1 cellular context compared by ENCODE assay signal in the genomic region with DNA sequence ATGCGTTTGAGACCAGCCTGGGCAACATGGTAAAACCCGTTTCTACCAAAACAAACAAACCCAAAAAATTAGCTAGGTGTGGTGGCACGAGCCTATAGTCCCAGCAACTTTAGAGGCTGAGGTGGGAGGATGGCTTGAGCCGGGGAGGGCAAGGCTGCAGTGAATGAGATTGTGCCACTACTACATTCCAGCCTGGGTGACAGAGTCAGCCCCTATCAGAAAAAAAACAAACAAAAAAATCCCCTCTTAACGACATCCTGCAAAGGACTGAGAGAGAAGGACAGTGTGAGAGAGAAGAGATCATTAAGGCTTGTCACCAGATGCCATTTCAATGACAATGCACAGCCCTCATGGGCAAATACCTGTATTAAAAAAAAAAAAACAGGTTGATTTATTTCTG.
TF ChIP-seq lines count a peak whose summit lies in the region.

No MANE protein-coding gene starts in this region.

TF ChIP-seq in H1, 55 proteins besides CTCF, POLR2A, EP300 and RAD21:
- TF ChIP-seq TEAD4 (IDR thresholded peaks at IDR 0.05; ENCODE audit: low read depth, low read length) (peak; percentile 9; the same call in 1 of the 2 replicates), KDM5A (IDR thresholded peaks at IDR 0.05; ENCODE audit: low read length) (no peak), ASH2L (IDR thresholded peaks at IDR 0.05; ENCODE audit: low read length) (no peak), RBBP5 (IDR thresholded peaks at IDR 0.05; ENCODE audit: borderline replicate concordance, low read depth, low read length) (no peak), KDM1A (IDR thresholded peaks at IDR 0.05; ENCODE audit: borderline replicate concordance, low read length) (no peak), SP1 (IDR thresholded peaks at IDR 0.05; ENCODE audit: low read depth, low read length) (0 out of 2 replicates have a peak, but pooled peaks have one; percentile 14)
